Comparison of ENCODE assay signal across 6 cellular contexts in genomic region chr18:10933648-10934047, GRCh38.
DNase-seq lines count a peak whose midpoint lies in the region; ATAC-seq, FAIRE-seq and TF ChIP-seq lines count a peak whose summit lies in the region.
"Not testable (repeated sequence)": the region's sequence is repeated elsewhere in the genome, so short reads cannot be mapped to it uniquely, and the experiment has no call there.

No MANE protein-coding gene starts in this region.

- not testable (repeated sequence) for H3K9ac ChIP-seq in H9 (ENCODE audit: extremely low read depth, insufficient read length, low read length); GM12878 (ENCODE audit: control insufficient read depth, insufficient read depth, low read length); mesenchymal stem cell (ENCODE audit: low read length)

- H3K23me2 ChIP-seq in H9 (ENCODE audit: insufficient read length, low read depth, low read length, poor library complexity, severe bottlenecking): not testable (repeated sequence)

- H3K4me1 Mint-ChIP-seq in GM23338 (peaks cover 48% of the 10 kb centered on the region), H9 (peaks cover 52 to 55% of the 10 kb centered on the region in 2 experiments)

- H2AK5ac ChIP-seq in H9 (ENCODE audit: insufficient read length, low read length): not testable (repeated sequence)
- H2AK5ac ChIP-seq in mesenchymal stem cell (ENCODE audit: low read length, severe bottlenecking): peak overlapping the region; percentile 6

- not testable (repeated sequence) for H3K56ac ChIP-seq in H9 (ENCODE audit: insufficient read length, low read depth, low read length)

- not testable (repeated sequence) for TF ChIP-seq RAD21 in GM12878 (IDR thresholded peaks at IDR 0.05; ENCODE audit: insufficient read depth, low read depth, low read length)

- not testable (repeated sequence) for H2BK120ac ChIP-seq in H9 (ENCODE audit: low read depth, low read length, poor library complexity, severe bottlenecking); mesenchymal stem cell (ENCODE audit: low read depth, low read length)

- FAIRE-seq in GM12891 (lab: Jason Lieb, UNC) (peak; percentile 75), urothelium cell line (lab: Jason Lieb, UNC) (peak; percentile 67)
- FAIRE-seq in GM12878 (lab: Jason Lieb, UNC): not testable (repeated sequence)

- not testable (repeated sequence) for H3K4ac ChIP-seq in H9 (ENCODE audit: low read depth, low read length); mesenchymal stem cell (ENCODE audit: low read depth in 1 of 2, low read length in 2 of 2)

- WGBS in H9 (ENCODE audit: extremely low coverage, insufficient read length, low lambda C conversion rate): no CpG with 5 or more reads among the region's 3 CpGs
- 67% methylated on average over 3 of the region's 3 CpGs for WGBS in GM12878 (ENCODE audit: insufficient coverage, insufficient replicate concordance, low lambda C conversion rate, missing lambda C conversion rate)
- WGBS in mesenchymal stem cell: 98% methylated on average over 3 of the region's 3 CpGs

- H3K9me2 ChIP-seq in GM23338 (ENCODE audit: insufficient read depth): not testable (repeated sequence)

- POLR2A ChIA-PET in GM12878 (lab: Charles Lee): not testable (repeated sequence)

- H2BK12ac ChIP-seq in H9 (ENCODE audit: insufficient read length, low read depth, low read length); mesenchymal stem cell (ENCODE audit: low read length in 2 of 2): not testable (repeated sequence)

- H4K91ac ChIP-seq in H9 (ENCODE audit: insufficient read length, low read depth, low read length); mesenchymal stem cell (ENCODE audit: low read length): not testable (repeated sequence)

- H2BK5ac ChIP-seq in H9 (ENCODE audit: insufficient read length, low read length); mesenchymal stem cell (ENCODE audit: low read depth, low read length, poor library complexity, severe bottlenecking): not testable (repeated sequence)

- H3K4me1 ChIP-seq in GM23338 (ENCODE audit: insufficient read depth) (peaks cover 34% of the 10 kb centered on the region), H9 (ENCODE audit: insufficient read depth, low read length) (peaks cover 16% of the 10 kb centered on the region; the same call in 1 of the 2 replicates), GM12878 (ENCODE audit: control insufficient read depth, insufficient read depth, low read length) (peaks cover 19% of the 10 kb centered on the region), mesenchymal stem cell (ENCODE audit: control insufficient read depth, insufficient read depth, low read depth, low read length) (peaks cover 12% of the 10 kb centered on the region)

- intact Hi-C loops in GM12878 (cut with micrococcal nuclease; ENCODE audit: unreplicated experiment): not testable (repeated sequence)

- H3K14ac ChIP-seq in H9 (ENCODE audit: insufficient read depth, low read length); mesenchymal stem cell (ENCODE audit: low read length in 2 of 2): not testable (repeated sequence)

- not testable (repeated sequence) for H3K27ac ChIP-seq in GM23338 (ENCODE audit: low read depth); H9 (ENCODE audit: insufficient read length, low read depth, low read length); GM12878 (ENCODE audit: control insufficient read depth, insufficient read depth); mesenchymal stem cell (ENCODE audit: low read length, poor library complexity, severe bottlenecking)

- not testable (repeated sequence) for H3K4me2 ChIP-seq in GM23338; H9 (ENCODE audit: insufficient read depth, insufficient read length, low read length); GM12878 (ENCODE audit: control insufficient read depth, insufficient read depth); mesenchymal stem cell (ENCODE audit: low read length, poor library complexity, severe bottlenecking)

- CTCF ChIA-PET in GM12878 (lab: Yijun Ruan, JAX): not testable (repeated sequence)

- H3K27me3 Mint-ChIP-seq in GM23338 (ENCODE audit: insufficient read depth, low read depth, poor library complexity); H9 (ENCODE audit: low read depth): not testable (repeated sequence)

- H3K27ac Mint-ChIP-seq in GM23338 (peak overlapping the region; percentile 67; the same call in 1 of the 2 replicates), H9 (0 out of 7 replicates have a peak overlapping the region, but pooled peaks of 2 of the 3 experiments have one; percentile 16 to 66)

- not testable (repeated sequence) for TF ChIP-seq POLR2A in GM12891 (IDR thresholded peaks at IDR 0.05; ENCODE audit: low read depth, low read length); GM12878 (IDR thresholded peaks at IDR 0.05; ENCODE audit: low read depth, low read length)

- SMC1A ChIA-PET in GM12878 (lab: Charles Lee; ENCODE audit: uncharacterized antibody, unreplicated experiment): not testable (repeated sequence)

- H3T11ph ChIP-seq in H9 (ENCODE audit: low read length): not testable (repeated sequence)

- not testable (repeated sequence) for H3K27me3 ChIP-seq in GM23338 (ENCODE audit: insufficient read depth); H9 (ENCODE audit: insufficient read depth, low read length); GM12878 (replicated peaks in 1 of 2; ENCODE audit: control insufficient read depth in 2 of 2, insufficient read depth in 2 of 2, low read length in 1 of 2); mesenchymal stem cell (ENCODE audit: control insufficient read depth in 1 of 2, insufficient read depth in 1 of 2, low read length in 2 of 2)

- DNase-seq in GM12891 (ENCODE audit: insufficient read length, low spot score); GM23338 (ENCODE audit: low spot score); H9; GM12878 (ENCODE audit: low read depth, low spot score); mesenchymal stem cell; urothelium cell line (ENCODE audit: low spot score): not testable (repeated sequence)

- not testable (repeated sequence) for H3K9me3 Mint-ChIP-seq in GM23338, H9

- H2AFZ ChIP-seq in GM23338; H9 (ENCODE audit: low read length); GM12878 (ENCODE audit: control insufficient read depth, low read depth, low read length); mesenchymal stem cell (ENCODE audit: low read depth, low read length): not testable (repeated sequence)

- H3K79me2 ChIP-seq in GM23338 (replicated peaks; ENCODE audit: insufficient read depth); H9 (ENCODE audit: insufficient read depth, low read length); GM12878 (ENCODE audit: control insufficient read depth, insufficient read depth, low read length): not testable (repeated sequence)

- not testable (repeated sequence) for ATAC-seq in GM23338, GM12878

- H3K4me3 ChIP-seq in GM23338; GM12878; mesenchymal stem cell (ENCODE audit: insufficient read depth in 1 of 2, low read depth in 1 of 2, low read length in 2 of 2): not testable (repeated sequence)

- H3K4me3 Mint-ChIP-seq in GM23338, H9: not testable (repeated sequence)

- H3K36me3 Mint-ChIP-seq in GM23338 (ENCODE audit: low read depth); H9 (ENCODE audit: insufficient read depth in 1 of 3, low read depth in 3 of 3): not testable (repeated sequence)

- not testable (repeated sequence) for H2BK15ac ChIP-seq in H9 (ENCODE audit: low read depth, low read length); mesenchymal stem cell (ENCODE audit: low read depth, poor library complexity, severe bottlenecking)

- not testable (repeated sequence) for H4K20me1 ChIP-seq in GM23338 (replicated peaks; ENCODE audit: insufficient read depth); H9 (ENCODE audit: control insufficient read depth, insufficient read depth, insufficient read length); GM12878 (ENCODE audit: control insufficient read depth, insufficient read depth)

- H3K18ac ChIP-seq in H9 (ENCODE audit: insufficient read length, low read depth, low read length); mesenchymal stem cell (ENCODE audit: low read depth in 1 of 2, low read length in 2 of 2): not testable (repeated sequence)

- not testable (repeated sequence) for BruUV-seq in GM12878 (replicated peaks; lab: Mats Ljungman, UMichigan)

- RAD21 ChIA-PET in GM12878 (lab: Charles Lee; ENCODE audit: unreplicated experiment): not testable (repeated sequence)

- H3K23ac ChIP-seq in H9 (ENCODE audit: insufficient read length, low read depth, low read length); mesenchymal stem cell (ENCODE audit: low read length in 2 of 2): not testable (repeated sequence)

- in situ Hi-C loops in GM12878 (cut with MboI): not testable (repeated sequence)

- H2BK20ac ChIP-seq in H9 (ENCODE audit: low read depth, low read length, poor library complexity, severe bottlenecking): not testable (repeated sequence)

- H3K79me1 ChIP-seq in H9 (ENCODE audit: insufficient read depth, low read depth, low read length, poor library complexity, severe bottlenecking); mesenchymal stem cell (replicated peaks; ENCODE audit: low read length, poor library complexity, severe bottlenecking): not testable (repeated sequence)

- not testable (repeated sequence) for H3F3A ChIP-seq in GM23338 (replicated peaks; ENCODE audit: low read depth)

- not testable (repeated sequence) for H3K36me3 ChIP-seq in GM23338 (ENCODE audit: insufficient read depth); GM12878 (ENCODE audit: control insufficient read depth in 2 of 2, insufficient read depth in 2 of 2, low read length in 1 of 2); mesenchymal stem cell (ENCODE audit: control insufficient read depth in 1 of 2, insufficient read depth in 2 of 2, low read depth in 1 of 2, low read length in 2 of 2)

- not testable (repeated sequence) for H3K9me3 ChIP-seq in H9 (ENCODE audit: control insufficient read depth, low read depth, low read length); mesenchymal stem cell (ENCODE audit: control insufficient read depth, low read length)
- peaks cover 20% of the 10 kb centered on the region for H3K9me3 ChIP-seq in GM12878 (replicated peaks; ENCODE audit: control insufficient read depth, insufficient read depth, low read length)

- TF ChIP-seq CTCF in GM23338 (conservative IDR thresholded peaks at IDR 0.05; ENCODE audit: low read depth in 2 of 2); H9 (conservative IDR thresholded peaks at IDR 0.05); GM12878 (IDR thresholded peaks at IDR 0.05 in 2 of 3, conservative IDR thresholded peaks at IDR 0.05 in 1 of 3; ENCODE audit: control insufficient read depth in 2 of 3, extremely low read depth in 1 of 3, insufficient read depth in 1 of 3, low read depth in 3 of 3, low read length in 3 of 3): not testable (repeated sequence)

- not testable (repeated sequence) for H4K8ac ChIP-seq in H9 (replicated peaks; ENCODE audit: insufficient read length, low read depth, low read length); mesenchymal stem cell (ENCODE audit: low read length)

- H4K5ac ChIP-seq in H9 (ENCODE audit: insufficient read length, low read depth, low read length): not testable (repeated sequence)

- TF ChIP-seq EP300 in GM12878 (IDR thresholded peaks at IDR 0.05; ENCODE audit: borderline replicate concordance in 1 of 2, control insufficient read depth in 1 of 2, low read depth in 2 of 2, low read length in 2 of 2): not testable (repeated sequence)
